ENCODE assay signal across 8 cellular contexts in the genomic region with DNA sequence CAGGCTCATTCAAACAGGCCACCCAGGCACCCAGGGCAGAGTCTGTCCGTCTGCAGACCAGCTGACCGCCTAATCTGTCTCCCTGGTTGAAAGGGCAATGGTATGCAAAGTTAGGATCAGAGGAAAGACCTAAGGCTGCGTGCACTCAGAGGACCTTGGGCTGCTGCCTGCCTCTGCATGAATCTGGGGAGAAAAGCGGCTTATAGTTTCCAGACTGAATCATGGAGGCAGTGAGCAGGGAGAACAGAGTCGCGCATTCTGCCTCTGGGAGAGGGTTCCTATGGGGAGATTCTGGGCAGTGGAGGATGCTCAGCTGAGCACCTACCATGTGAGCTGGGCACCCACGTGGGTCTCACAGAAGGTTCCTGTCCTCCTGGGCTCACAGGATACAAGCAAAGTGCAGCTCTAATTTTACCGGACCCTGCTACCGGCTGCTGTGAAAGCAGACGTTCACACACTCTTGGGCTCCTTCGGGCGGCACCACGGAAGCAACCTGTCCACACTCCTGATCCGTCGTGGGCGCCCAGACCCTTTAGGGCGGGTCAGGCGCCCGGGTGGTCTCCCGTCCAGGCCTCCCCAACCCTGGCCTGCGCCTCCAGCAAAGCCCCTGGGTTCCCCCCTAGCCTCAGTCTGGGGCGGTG. TPM values are rescaled to one million over a fixed set of nuclear protein-coding genes. Genes with fewer than 3 reads are reported as not detected.
A peak's percentile ranks its signal among the peaks of the same experiment; 100 is the strongest.
DNase-seq lines count a peak whose midpoint lies in the region; ATAC-seq and TF ChIP-seq lines count a peak whose summit lies in the region.

No MANE protein-coding gene starts in this region.

- H3K4me1 ChIP-seq in osteoblast (ENCODE audit: insufficient read depth, low read length) = peaks cover 20% of the 10 kb centered on the region

- peak overlapping the region; percentile 12 to 86 (median 70) for H3K27ac Mint-ChIP-seq in IgD-negative memory B cell

- POLR2A ChIA-PET in GM10248 (lab: Yijun Ruan, JAX) = interaction anchor here (0.7 to 0.8 kb wide), 2 partner anchors 25 to 48 kb away, joined by 3 to 5 read pairs; no protein-coding TSS in a partner anchor

- H3K4me1 Mint-ChIP-seq in IgD-negative memory B cell = peaks cover 24 to 38% (median 27%) of the 10 kb centered on the region in 3 donors

- CTCF ChIA-PET in GM10248 (lab: Yijun Ruan, JAX) = interaction anchor here (0.6 to 1.5 kb wide), 5 partner anchors 10 to 45 kb away, joined by 3 to 10 read pairs (median 3); no protein-coding TSS in a partner anchor

- peak; percentile 53 for DNase-seq in GM10248 (ENCODE audit: extremely low spot score)
- DNase-seq in activated T-cell treated with anti-CD3 and anti-CD28 coated beads, Interleukin-2, amount 50 U/mL, for 48 hours = peak; percentile 41 to 51
- peak; percentile 45 for DNase-seq in germinal center (ENCODE audit: low spot score)
- no peak for DNase-seq in osteoblast (ENCODE audit: insufficient read length, low spot score, missing footprints)
- no peak for DNase-seq in NOMO-1 treated with DMSO at 0.1 percent for 48 hours (lab: John Stamatoyannopoulos, UW; ENCODE audit: unreplicated experiment)
- no peak for DNase-seq in stimulated activated naive CD4-positive, alpha-beta T cell treated with Interleukin-2 at 50 U/mL for 16 hours (lab: John Stamatoyannopoulos, UW)

- H3K4me2 ChIP-seq in osteoblast (ENCODE audit: insufficient read depth, low read length) = peak overlapping the region; percentile 90

- no peaks in the 10 kb centered on the region for H3K27me3 Mint-ChIP-seq in IgD-negative memory B cell

- H3K9me3 Mint-ChIP-seq in IgD-negative memory B cell = no peaks in the 10 kb centered on the region

- peak; percentile 31 for ATAC-seq in GM21529 (IDR thresholded peaks at IDR 0.05; ENCODE audit: unreplicated experiment)

- H2AFZ ChIP-seq in osteoblast (ENCODE audit: low read length) = peak overlapping the region; percentile 84

- peak overlapping the region; percentile 83 to 95 (median 88) for H3K4me3 Mint-ChIP-seq in IgD-negative memory B cell

- TF ChIP-seq CTCF in GM10248 (IDR thresholded peaks at IDR 0.05; ENCODE audit: control extremely low read depth, extremely low read depth, low read depth, missing control alignments) (no peak), osteoblast (IDR thresholded peaks at IDR 0.05; ENCODE audit: extremely low read depth, low read depth, low read length) (no peak)

- peaks cover 2% of the 10 kb centered on the region for H3K36me3 Mint-ChIP-seq in IgD-negative memory B cell

- no peaks in the 10 kb centered on the region for H4K20me1 ChIP-seq in osteoblast (ENCODE audit: insufficient read depth, low read length)

- H3K27me3 ChIP-seq in osteoblast (ENCODE audit: insufficient read depth, low read length) = no peaks in the 10 kb centered on the region

- no peaks in the 10 kb centered on the region for H3K79me2 ChIP-seq in osteoblast (ENCODE audit: insufficient read depth, low read length)

- peak overlapping the region; percentile 82 for H3K4me3 ChIP-seq in osteoblast (ENCODE audit: insufficient read depth, low read length)

- H3K9me3 ChIP-seq in osteoblast (ENCODE audit: low read depth, low read length) = no peaks in the 10 kb centered on the region

- no peak overlapping the region for H3K27ac ChIP-seq in osteoblast (ENCODE audit: low read depth, low read length)

- no peaks in the 10 kb centered on the region for H3K36me3 ChIP-seq in osteoblast (ENCODE audit: insufficient read depth, low read length)

RNA-seq across cellular contexts. Expression of a gene that starts 0.8 kb away (rescaled TPM):
- 23.9 TPM for polyA plus RNA-seq in IgD-negative memory B cell
- 9.4 and 10.9 TPM in 2 replicates for total RNA-seq in osteoblast

RNA-seq across cellular contexts. Expression of a gene that starts 51.6 kb away (rescaled TPM):
- polyA plus RNA-seq in IgD-negative memory B cell = 1,893 TPM
- 1,904 and 1,975 TPM in 2 replicates for total RNA-seq in osteoblast

Comparison
In these comparisons a context has a peak if more than half of its experiments do, and no peak if none do; other contexts are left out.
1. DNase-seq: peak in GM10248 (single experiment), activated T-cell treated with anti-CD3 and anti-CD28 coated beads, Interleukin-2, amount 50 U/mL, for 48 hours (2 of 2) and germinal center (single experiment); none in osteoblast (single experiment), NOMO-1 treated with DMSO at 0.1 percent for 48 hours (single experiment) and stimulated activated naive CD4-positive, alpha-beta T cell treated with Interleukin-2 at 50 U/mL for 16 hours (single experiment).